26 cellular contexts compared by ENCODE assay signal in genomic region chr7:139728203-139728602, GRCh38. TPM values are rescaled to one million over a fixed set of nuclear protein-coding genes. Genes with fewer than 3 reads are reported as not detected.
DNase-seq lines count a peak whose midpoint lies in the region; ATAC-seq and TF ChIP-seq lines count a peak whose summit lies in the region.
"Had no signal": no experiment of that assay in that cellular context is flagged by ENCODE, and none has a peak within 500 bp of the region (broad histone marks: within the 10 kb centered on the region; RNA-seq: fewer than 3 reads in every experiment).

No MANE protein-coding gene starts in this region.

- peaks cover 84% of the 10 kb centered on the region for H4K20me1 ChIP-seq in IMR-90 (ENCODE audit: insufficient read depth, low read length)

- no peak overlapping the region for H3K27ac Mint-ChIP-seq in endodermal cell
- peak overlapping the region; percentile 93 to 95 for H3K27ac Mint-ChIP-seq in natural killer cell treated with Interleukin-12 subunit alpha and Interleukin-12 subunit beta and Interleukin-15 and Interleukin-18, amount 100 ng/mL, for 72 hours
- H3K27ac Mint-ChIP-seq in activated naive CD4-positive, alpha-beta T cell treated with anti-CD3 and anti-CD28 coated beads, Interleukin-2, amount 50 U/mL, for 72 hours = no peak overlapping the region
- H3K27ac Mint-ChIP-seq: activated CD4-positive, alpha-beta memory T cell treated with anti-CD3 and anti-CD28 coated beads for 36 hours; H9; stimulated activated naive CD8-positive, alpha-beta T cell treated with anti-CD3 and anti-CD28 coated beads, Interleukin-15, Interleukin-2, amounts not matched to agents 100 ng/mL and 50 ng/mL, for 24 hours; T-helper 1 cell treated with Interleukin-12 subunit alpha and Interleukin-12 subunit beta and Interleukin-4 antibody, amounts not matched to agents 30 μg/mL and 1 μg/mL, for 36 hours had no signal

- no peak overlapping the region for H3K14ac ChIP-seq in IMR-90 (replicated peaks; ENCODE audit: low read depth, low read length)

- peaks cover 32 to 76% of the 10 kb centered on the region in 2 experiments for H3K79me1 ChIP-seq in IMR-90 (ENCODE audit: low read depth in 1 of 2, low read length in 2 of 2)

- H3K4ac ChIP-seq in IMR-90 (ENCODE audit: low read depth, low read length) = peak overlapping the region; percentile 32; the same call in 1 of the 2 replicates

- H3K27ac ChIP-seq in ACC112 (ENCODE audit: low read depth, low read length) (peak overlapping the region; percentile 100), IMR-90 (ENCODE audit: insufficient read depth, low read length) (no peak overlapping the region), endodermal cell (ENCODE audit: low read depth, low read length) (no peak overlapping the region)
- H3K27ac ChIP-seq: psoas muscle, SK-N-MC had no signal

- peaks cover 38% of the 10 kb centered on the region for H3K9me1 ChIP-seq in IMR-90 (ENCODE audit: insufficient read depth, low read length)

- TF ChIP-seq CTCF in IMR-90 (conservative IDR thresholded peaks at IDR 0.05; ENCODE audit: low read depth, low read length) = no peak
- TF ChIP-seq CTCF in endodermal cell (conservative IDR thresholded peaks at IDR 0.05) = no peak

- peaks cover 25% of the 10 kb centered on the region for H3K36me3 Mint-ChIP-seq in endodermal cell (ENCODE audit: low read depth)
- H3K36me3 Mint-ChIP-seq in natural killer cell treated with Interleukin-12 subunit alpha and Interleukin-12 subunit beta and Interleukin-15 and Interleukin-18, amount 100 ng/mL, for 72 hours = peaks cover 18% of the 10 kb centered on the region
- H3K36me3 Mint-ChIP-seq in activated naive CD4-positive, alpha-beta T cell treated with anti-CD3 and anti-CD28 coated beads, Interleukin-2, amount 50 U/mL, for 72 hours = peaks cover 0 to 8% of the 10 kb centered on the region in 2 donors

- H3K4me1 Mint-ChIP-seq in endodermal cell = peaks cover 20% of the 10 kb centered on the region
- peaks cover 73 to 75% of the 10 kb centered on the region in 2 donors for H3K4me1 Mint-ChIP-seq in natural killer cell treated with Interleukin-12 subunit alpha and Interleukin-12 subunit beta and Interleukin-15 and Interleukin-18, amount 100 ng/mL, for 72 hours (ENCODE audit: low read depth in 2 of 2)

- no peak for TF ChIP-seq POLR2A in IMR-90 (IDR thresholded peaks at IDR 0.05; ENCODE audit: low read depth, low read length)

- no peak overlapping the region for H3K56ac ChIP-seq in IMR-90 (ENCODE audit: extremely low read depth, insufficient read depth, low read length)

- 0 out of 3 replicates have a peak overlapping the region, but pooled peaks have one; percentile 45 for H2BK15ac ChIP-seq in IMR-90 (ENCODE audit: low read depth, low read length)

- DNase-seq in IMR-90 = no peak
- DNase-seq in endodermal cell = peak; percentile 21
- no peak for DNase-seq in natural killer cell treated with Interleukin-12 subunit alpha and Interleukin-12 subunit beta and Interleukin-15 and Interleukin-18, amount 100 ng/mL, for 72 hours (ENCODE audit: low spot score)
- DNase-seq in activated naive CD4-positive, alpha-beta T cell treated with anti-CD3 and anti-CD28 coated beads, Interleukin-2, amount 50 U/mL, for 72 hours (ENCODE audit: low spot score in 2 of 2) = no peak
- DNase-seq in anterior cingulate cortex (lab: John Stamatoyannopoulos, UW) = no peak
- DNase-seq in NCI-H146 (lab: John Stamatoyannopoulos, UW) = no peak
- DNase-seq: ACHN; activated CD4-positive, alpha-beta memory T cell treated with anti-CD3 and anti-CD28 coated beads for 36 hours; activated CD4-positive, CD25-positive, alpha-beta regulatory T cell treated with anti-CD3 and anti-CD28 coated beads, Interleukin-2, amount 50 U/mL, for 72 hours; activated CD8-positive, alpha-beta memory T cell treated with anti-CD3 and anti-CD28 coated beads, Interleukin-2, amount 50 U/mL, for 48 hours; aorta; Caco-2; central memory CD4-positive, alpha-beta T cell; GF-D8; H9; NCI-H2081; NCI-H2227 treated with DMSO at 0.1 percent for 48 hours; NCI-H526 treated with DMSO at 0.1 percent for 48 hours; psoas muscle had no signal

- peaks cover 28% of the 10 kb centered on the region for H3K36me3 ChIP-seq in ACC112 (ENCODE audit: insufficient read depth, low read length)
- H3K36me3 ChIP-seq in IMR-90 (ENCODE audit: control insufficient read depth, insufficient read depth, low read length) = peaks cover 22% of the 10 kb centered on the region
- H3K36me3 ChIP-seq in endodermal cell (ENCODE audit: control insufficient read depth, insufficient read depth, low read length) = peaks cover 25% of the 10 kb centered on the region

- ATAC-seq in IMR-90 (ENCODE audit: low read depth) (no peak), HG03442 (IDR thresholded peaks at IDR 0.05; ENCODE audit: unreplicated experiment) (no peak)
- no peak for ATAC-seq in natural killer cell treated with Interleukin-12 subunit alpha and Interleukin-12 subunit beta and Interleukin-15 and Interleukin-18, amount 100 ng/mL, for 72 hours
- no peak for ATAC-seq in activated naive CD4-positive, alpha-beta T cell treated with anti-CD3 and anti-CD28 coated beads, Interleukin-2, amount 50 U/mL, for 72 hours
- ATAC-seq: K562, psoas muscle had no signal

- H3K4me1 ChIP-seq in ACC112 (ENCODE audit: control insufficient read depth, insufficient read depth, low read length, unreplicated experiment) = peaks cover 93% of the 10 kb centered on the region
- peaks cover 39% of the 10 kb centered on the region for H3K4me1 ChIP-seq in IMR-90 (ENCODE audit: control insufficient read depth, insufficient read depth, low read length)
- no peaks in the 10 kb centered on the region for H3K4me1 ChIP-seq in endodermal cell (ENCODE audit: control insufficient read depth, insufficient read depth, low read length)
- H3K4me1 ChIP-seq: Caco-2 had no signal

- H3K9me3 Mint-ChIP-seq in endodermal cell = peaks cover 3% of the 10 kb centered on the region
- H3K9me3 Mint-ChIP-seq in natural killer cell treated with Interleukin-12 subunit alpha and Interleukin-12 subunit beta and Interleukin-15 and Interleukin-18, amount 100 ng/mL, for 72 hours = peaks cover 3% of the 10 kb centered on the region
- peaks cover 0 to 8% of the 10 kb centered on the region in 2 donors for H3K9me3 Mint-ChIP-seq in activated naive CD4-positive, alpha-beta T cell treated with anti-CD3 and anti-CD28 coated beads, Interleukin-2, amount 50 U/mL, for 72 hours
- H3K9me3 Mint-ChIP-seq: H9; stimulated activated naive CD8-positive, alpha-beta T cell treated with anti-CD3 and anti-CD28 coated beads, Interleukin-15, Interleukin-2, amounts not matched to agents 100 ng/mL and 50 ng/mL, for 24 hours had no signal

- no peaks in the 10 kb centered on the region for H3K27me3 Mint-ChIP-seq in endodermal cell (ENCODE audit: insufficient read depth)
- H3K27me3 Mint-ChIP-seq in natural killer cell treated with Interleukin-12 subunit alpha and Interleukin-12 subunit beta and Interleukin-15 and Interleukin-18, amount 100 ng/mL, for 72 hours = no peaks in the 10 kb centered on the region
- H3K27me3 Mint-ChIP-seq: activated CD4-positive, alpha-beta memory T cell treated with anti-CD3 and anti-CD28 coated beads for 36 hours; activated naive CD8-positive, alpha-beta T cell; stimulated activated naive CD8-positive, alpha-beta T cell treated with anti-CD3 and anti-CD28 coated beads, Interleukin-15, Interleukin-2, amounts not matched to agents 100 ng/mL and 50 ng/mL, for 24 hours had no signal

- no peak overlapping the region for H2AK9ac ChIP-seq in IMR-90 (replicated peaks; ENCODE audit: low read depth, low read length, poor library complexity)

- no peak overlapping the region for H3K9ac ChIP-seq in IMR-90 (ENCODE audit: low read depth, low read length)
- no peak overlapping the region for H3K9ac ChIP-seq in endodermal cell (ENCODE audit: extremely low read depth, low read length, poor library complexity, severe bottlenecking)

- no peak overlapping the region; a peak in 1 of 4 replicates for H4K8ac ChIP-seq in IMR-90 (ENCODE audit: low read depth in 2 of 2, low read length in 2 of 2)

- BruUV-seq in IMR-90 (replicated peaks; lab: Mats Ljungman, UMichigan) = no TSS peak

- H3K27me3 ChIP-seq in ACC112 (ENCODE audit: insufficient read depth, low read length) (no peaks in the 10 kb centered on the region), IMR-90 (ENCODE audit: control insufficient read depth, insufficient read depth, low read length) (no peaks in the 10 kb centered on the region), endodermal cell (ENCODE audit: control insufficient read depth, insufficient read depth, low read length, poor library complexity, severe bottlenecking) (no peaks in the 10 kb centered on the region)

- CTCF ChIA-PET in IMR-90 (lab: Yijun Ruan, JAX) = no interaction called here

- no peak overlapping the region for H3K18ac ChIP-seq in IMR-90 (ENCODE audit: low read depth, low read length)

- no peak overlapping the region for H3K4me2 ChIP-seq in IMR-90 (ENCODE audit: low read depth, low read length)

- H2BK5ac ChIP-seq in IMR-90 (ENCODE audit: low read depth, low read length, poor library complexity, severe bottlenecking) = peak overlapping the region; percentile 32

- H3K9me3 ChIP-seq in IMR-90 (ENCODE audit: control insufficient read depth, insufficient read depth, low read length) (peaks cover 2% of the 10 kb centered on the region; the same call in 1 of the 2 replicates), endodermal cell (ENCODE audit: control insufficient read depth, low read length) (no peaks in the 10 kb centered on the region)
- H3K9me3 ChIP-seq: Caco-2, psoas muscle had no signal

- no peak overlapping the region for H2BK120ac ChIP-seq in IMR-90 (ENCODE audit: low read depth, low read length)

- in situ Hi-C loops in IMR-90 (cut with MboI; ENCODE audit: low sequenced_read_pairs) = no loop called here

- dilution Hi-C loops in IMR-90 (cut with HindIII; ENCODE audit: low sequenced_read_pairs, unreplicated experiment) = no loop called here

- no peak overlapping the region for H2BK20ac ChIP-seq in IMR-90 (ENCODE audit: low read depth, low read length)

- POLR2A ChIA-PET in IMR-90 (lab: Charles Lee; ENCODE audit: unreplicated experiment) = no interaction called here

- H3K4me3 Mint-ChIP-seq in endodermal cell = no peak overlapping the region
- H3K4me3 Mint-ChIP-seq in natural killer cell treated with Interleukin-12 subunit alpha and Interleukin-12 subunit beta and Interleukin-15 and Interleukin-18, amount 100 ng/mL, for 72 hours = no peak overlapping the region
- H3K4me3 Mint-ChIP-seq: activated CD4-positive, alpha-beta memory T cell treated with anti-CD3 and anti-CD28 coated beads for 36 hours; activated naive CD8-positive, alpha-beta T cell; H9; stimulated activated naive CD8-positive, alpha-beta T cell treated with anti-CD3 and anti-CD28 coated beads, Interleukin-15, Interleukin-2, amounts not matched to agents 100 ng/mL and 50 ng/mL, for 24 hours; T-helper 1 cell treated with Interleukin-12 subunit alpha and Interleukin-12 subunit beta and Interleukin-4 antibody, amounts not matched to agents 30 μg/mL and 1 μg/mL, for 36 hours had no signal

- peak overlapping the region; percentile 11; the same call in 1 of the 2 replicates for H4K91ac ChIP-seq in IMR-90 (ENCODE audit: insufficient read depth, low read depth, low read length)

- intact Hi-C loops in IMR-90 (cut with micrococcal nuclease) = no loop called here

- no peak overlapping the region for H2AFZ ChIP-seq in ACC112 (ENCODE audit: low read length, unreplicated experiment)
- H2AFZ ChIP-seq in IMR-90 (replicated peaks; ENCODE audit: low read length, poor library complexity) = no peak overlapping the region

- no peak for TF ChIP-seq RAD21 in IMR-90 (IDR thresholded peaks at IDR 0.05; ENCODE audit: low read length)

- H3K4me3 ChIP-seq in ACC112 (ENCODE audit: low read depth, low read length) (no peak overlapping the region), IMR-90 (ENCODE audit: insufficient read depth, low read depth, low read length) (no peak overlapping the region), endodermal cell (ENCODE audit: low read length) (no peak overlapping the region)
- H3K4me3 ChIP-seq: K562, psoas muscle, SK-N-MC had no signal

- no CpG with 5 or more reads among the region's 1 CpG for WGBS in IMR-90 (ENCODE audit: extremely low coverage in 2 of 2, insufficient read length in 1 of 2), 2 experiments
- 97 to 100% methylated on average over 1 of the region's 1 CpG for WGBS in endodermal cell (ENCODE audit: insufficient coverage in 1 of 2, insufficient read length in 1 of 2), 2 experiments

- H3K23ac ChIP-seq in IMR-90 (ENCODE audit: low read depth, low read length) = peak overlapping the region; percentile 28; the same call in 1 of the 2 replicates

- peak overlapping the region; percentile 53 for H2AK5ac ChIP-seq in IMR-90 (ENCODE audit: low read depth, low read length)

- H3K79me2 ChIP-seq in ACC112 (ENCODE audit: control insufficient read depth, insufficient read depth, low read length, unreplicated experiment) = peaks cover 81% of the 10 kb centered on the region

- no peak overlapping the region for H4K5ac ChIP-seq in IMR-90 (ENCODE audit: low read depth, low read length)

RNA-seq across cellular contexts. Expression of gene HIPK2, which starts 49.6 kb away (rescaled TPM):
- 21.7 and 22.0 TPM in 2 replicates for total RNA-seq in IMR-90 (2012; rRNA removed)
- 27.1 and 31.7 TPM in 2 replicates for polyA plus RNA-seq in IMR-90 (2012; rRNA removed)
- polyA plus RNA-seq in IMR-90 (2012; cell fraction: cytosol; rRNA removed) = 9.3 and 22.5 TPM in 2 replicates
- 36.1 and 45.4 TPM in 2 replicates for polyA plus RNA-seq in IMR-90 (2012; cell fraction: nucleus; rRNA removed; ENCODE audit: low replicate concordance)
- 100 to 1,000 TPM in 1 of 2 donors, 10 to 100 TPM in 1; 95.1 to 125 TPM for total RNA-seq in endodermal cell
- 32.0 TPM for polyA plus RNA-seq in endodermal cell (2013, experiment 1 of 2)
- 35.9 TPM for polyA plus RNA-seq in endodermal cell (2013, experiment 2 of 2)
- total RNA-seq in natural killer cell treated with Interleukin-12 subunit alpha and Interleukin-12 subunit beta and Interleukin-15 and Interleukin-18, amount 100 ng/mL, for 72 hours = 100 to 1,000 TPM; 152 to 245 TPM
- 10 to 100 TPM; 12.8 to 20.9 TPM for total RNA-seq in activated naive CD4-positive, alpha-beta T cell treated with anti-CD3 and anti-CD28 coated beads, Interleukin-2, amount 50 U/mL, for 72 hours

Comparison
In these comparisons a context has a peak if more than half of its experiments do, and no peak if none do; other contexts are left out.
1. H3K27ac Mint-ChIP-seq: peak in natural killer cell treated with Interleukin-12 subunit alpha and Interleukin-12 subunit beta and Interleukin-15 and Interleukin-18, amount 100 ng/mL, for 72 hours (2 of 2); none in endodermal cell (single experiment) and activated naive CD4-positive, alpha-beta T cell treated with anti-CD3 and anti-CD28 coated beads, Interleukin-2, amount 50 U/mL, for 72 hours (0 of 2).